ENCODE assay signal across 8 cellular contexts in the genomic region with DNA sequence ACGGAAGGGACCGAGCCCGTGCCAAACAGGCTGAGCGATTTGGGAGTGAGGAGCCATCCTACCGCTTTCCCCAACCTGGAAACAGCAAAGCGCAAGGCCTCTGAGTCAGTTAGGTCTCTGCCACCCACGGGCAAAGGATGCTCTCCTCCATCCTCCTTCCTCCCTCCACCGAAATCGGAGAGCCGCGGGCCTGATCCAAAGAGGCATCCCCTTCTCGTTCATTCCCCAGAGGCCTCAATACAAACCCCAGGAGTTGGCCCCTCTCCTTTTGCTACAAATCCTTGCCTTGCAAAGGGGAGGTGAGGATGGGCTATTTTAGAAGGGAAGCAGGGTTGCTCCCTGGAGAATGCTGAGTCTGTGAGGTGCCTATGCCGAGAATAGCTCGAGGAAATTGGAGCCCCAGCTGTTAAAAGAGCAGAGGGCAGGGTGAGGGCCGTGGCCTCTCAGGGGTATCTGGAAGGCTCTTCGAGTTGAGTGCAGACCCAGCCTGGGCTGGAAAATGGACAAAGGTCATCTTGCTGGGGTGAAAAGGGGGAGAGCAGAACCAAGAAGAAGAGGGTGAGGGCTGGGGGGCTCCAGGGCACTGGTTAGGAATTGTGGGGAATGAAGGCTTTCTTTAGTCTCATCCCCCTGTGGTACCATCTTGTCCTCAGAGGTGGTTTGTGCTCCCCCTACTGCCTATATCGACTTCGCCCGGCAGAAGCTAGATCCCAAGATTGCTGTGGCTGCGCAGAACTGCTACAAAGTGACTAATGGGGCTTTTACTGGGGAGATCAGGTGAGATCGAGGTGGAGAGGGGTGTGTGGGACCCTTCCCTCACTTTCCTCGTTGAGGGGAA. TPM values are rescaled to one million over a fixed set of nuclear protein-coding genes. Genes with fewer than 3 reads are reported as not detected.
DNase-seq lines count a peak whose midpoint lies in the region; ATAC-seq and TF ChIP-seq lines count a peak whose summit lies in the region.

No MANE protein-coding gene starts in this region.

- peak overlapping the region; percentile 49 for H3K27ac ChIP-seq in brain microvascular endothelial cell
- H3K27ac ChIP-seq in lung (ENCODE audit: low read depth in 1 of 2, low read length in 1 of 2), result peak overlapping the region; percentile 96 to 99
- peak overlapping the region; percentile 97 to 99 (median 98) for H3K27ac ChIP-seq in transverse colon

- H3K27me3 ChIP-seq in MG63, result no peaks in the 10 kb centered on the region
- H3K27me3 ChIP-seq in brain microvascular endothelial cell (replicated peaks), result no peaks in the 10 kb centered on the region
- H3K27me3 ChIP-seq in lung (ENCODE audit: control insufficient read depth, insufficient read depth), result no peaks in the 10 kb centered on the region
- no peaks in the 10 kb centered on the region for H3K27me3 ChIP-seq in transverse colon

- H3K36me3 ChIP-seq in MG63, result peaks cover 67% of the 10 kb centered on the region
- H3K36me3 ChIP-seq in brain microvascular endothelial cell (replicated peaks), result peaks cover 37% of the 10 kb centered on the region
- H3K36me3 ChIP-seq in lung (ENCODE audit: control insufficient read depth in 2 of 2, insufficient read depth in 2 of 2, low read length in 2 of 2), result peaks cover 3 to 25% of the 10 kb centered on the region in 2 donors
- H3K36me3 ChIP-seq in transverse colon, result peaks cover 0 to 10% (median 5%) of the 10 kb centered on the region in 4 donors

- no peak for ATAC-seq in lung (ENCODE audit: insufficient read depth, low FRiP score)
- no peak for ATAC-seq in GM18858 (IDR thresholded peaks at IDR 0.05; ENCODE audit: unreplicated experiment)
- ATAC-seq in HG03354 (IDR thresholded peaks at IDR 0.05; ENCODE audit: poor library complexity, severe bottlenecking, unreplicated experiment), result no peak

- H3K4me1 ChIP-seq in lung (ENCODE audit: control insufficient read depth in 2 of 2, insufficient read depth in 2 of 2, low read length in 2 of 2) (peaks cover 0 to 18% of the 10 kb centered on the region in 2 donors), transverse colon (peaks cover 24 to 47% (median 42%) of the 10 kb centered on the region in 4 donors)

- TF ChIP-seq CTCF in brain microvascular endothelial cell (IDR thresholded peaks at IDR 0.05; ENCODE audit: low read depth, low read length, missing control alignments) (peak; percentile 47), lung (IDR thresholded peaks at IDR 0.05; ENCODE audit: control extremely low read depth, extremely low read depth) (no peak), transverse colon (IDR thresholded peaks at IDR 0.05) (no peak)

- 12 to 15% methylated on average over 22 of the region's 22 CpGs for WGBS in lung, 2 donors
- 0 to 8% methylated on average over 3 to 22 of the region's 22 CpGs for WGBS in transverse colon (ENCODE audit: low coverage in 1 of 2), 2 donors

- TF ChIP-seq POLR2A in transverse colon (IDR thresholded peaks at IDR 0.05), result no peak

- H3K9me3 ChIP-seq in MG63, result no peaks in the 10 kb centered on the region
- no peaks in the 10 kb centered on the region for H3K9me3 ChIP-seq in lung (ENCODE audit: control insufficient read depth in 2 of 2, insufficient read depth in 1 of 2, low read length in 1 of 2)
- no peaks in the 10 kb centered on the region for H3K9me3 ChIP-seq in transverse colon

- TF ChIP-seq EP300 in transverse colon (IDR thresholded peaks at IDR 0.05; ENCODE audit: low read depth), result no peak

- in situ Hi-C loops in brain microvascular endothelial cell (cut with HindIII; ENCODE audit: low pct_ligation_motif_present, low sequenced_read_pairs) (no loop called here), transverse colon (cut with MboI; ENCODE audit: low pct_ligation_motif_present in 1 of 4, low pct_unique_long_range_greater_than_20kb in 1 of 4, low sequenced_read_pairs in 3 of 4) (no loop called here)

- intact Hi-C loops in transverse colon (cut with DNase I; ENCODE audit: low total_unique reads), result no loop called here

- DNase-seq in ELF-1 (ENCODE audit: low read depth, low spot score), result peak; percentile 43
- no peak for DNase-seq in MG63
- DNase-seq in brain microvascular endothelial cell, result no peak
- DNase-seq in lung (ENCODE audit: low spot score), result no peak
- no peak for DNase-seq in transverse colon
- DNase-seq in islet precursor cell, result no peak

- H3K4me3 ChIP-seq in MG63, result peak overlapping the region; percentile 94
- peak overlapping the region; percentile 86 for H3K4me3 ChIP-seq in brain microvascular endothelial cell (ENCODE audit: low read depth, low read length)
- peak overlapping the region; percentile 92 for H3K4me3 ChIP-seq in lung
- peak overlapping the region; percentile 88 to 99 (median 94) for H3K4me3 ChIP-seq in transverse colon

RNA-seq across cellular contexts. Expression of gene TPI1, which starts 1.1 kb away (rescaled TPM):
- total RNA-seq in MG63 (2014; rRNA removed; shearing (Covaris generic); ENCODE audit: low replicate concordance), result 1,500 and 1,845 TPM in 2 replicates
- total RNA-seq in lung (100 to 1,000 TPM; 256 to 507 TPM), transverse colon (100 to 1,000 TPM; 360 to 671 (median 400) TPM)
- polyA plus RNA-seq in lung, result 1,000 to 10,000 TPM in 1 of 2 donors, 100 to 1,000 TPM in 1; 362 to 1,097 TPM

RNA-seq across cellular contexts. Expression of gene SPSB2, which starts 4.7 kb away (rescaled TPM):
- total RNA-seq in MG63 (2014; rRNA removed; shearing (Covaris generic); ENCODE audit: low replicate concordance), result 11.4 and 19.9 TPM in 2 replicates
- 10 to 100 TPM; 25.3 to 37.5 TPM for total RNA-seq in lung
- polyA plus RNA-seq in lung, result 10 to 100 TPM; 21.0 to 39.8 TPM
- 10 to 100 TPM in 2 of 4 donors, 1 to 10 TPM in 2; 4.5 to 21.0 (median 8.2) TPM for total RNA-seq in transverse colon

RNA-seq across cellular contexts. Expression of gene USP5, which starts 16.5 kb away (rescaled TPM):
- 104 and 143 TPM in 2 replicates for total RNA-seq in MG63 (2014; rRNA removed; shearing (Covaris generic); ENCODE audit: low replicate concordance)
- total RNA-seq in lung (10 to 100 TPM; 35.3 to 92.1 TPM), transverse colon (100 to 1,000 TPM in 1 of 4 donors, 10 to 100 TPM in 3; 30.5 to 171 (median 35.4) TPM)
- polyA plus RNA-seq in lung, result 10 to 100 TPM; 24.8 to 38.1 TPM

RNA-seq across cellular contexts. Expression of gene CDCA3, which starts 17.3 kb away (rescaled TPM):
- 29.8 and 110 TPM in 2 replicates for total RNA-seq in MG63 (2014; rRNA removed; shearing (Covaris generic); ENCODE audit: low replicate concordance)
- total RNA-seq in lung (1 to 10 TPM; 1.3 to 3.5 TPM), transverse colon (1 to 10 TPM in 3 of 4 donors, not detected in 1; 3.0 to 8.8 (median 3.3) TPM)
- 1 to 10 TPM; 2.2 to 4.1 TPM for polyA plus RNA-seq in lung

RNA-seq across cellular contexts. Expression of gene GNB3, which starts 27.7 kb away (rescaled TPM):
- 0.43 TPM in 1 of 2 replicates, not detected in the other for total RNA-seq in MG63 (2014; rRNA removed; shearing (Covaris generic); ENCODE audit: low replicate concordance)
- total RNA-seq in lung, result 1 to 10 TPM; 1.3 to 3.3 TPM
- 1 to 10 TPM; 1.2 to 2.0 TPM for polyA plus RNA-seq in lung
- total RNA-seq in transverse colon, result under 1 TPM in 2 of 4 donors, not detected in 2; 0.14 to 0.32 TPM
